Comparison of ENCODE assay signal across 8 cellular contexts in the genomic region with DNA sequence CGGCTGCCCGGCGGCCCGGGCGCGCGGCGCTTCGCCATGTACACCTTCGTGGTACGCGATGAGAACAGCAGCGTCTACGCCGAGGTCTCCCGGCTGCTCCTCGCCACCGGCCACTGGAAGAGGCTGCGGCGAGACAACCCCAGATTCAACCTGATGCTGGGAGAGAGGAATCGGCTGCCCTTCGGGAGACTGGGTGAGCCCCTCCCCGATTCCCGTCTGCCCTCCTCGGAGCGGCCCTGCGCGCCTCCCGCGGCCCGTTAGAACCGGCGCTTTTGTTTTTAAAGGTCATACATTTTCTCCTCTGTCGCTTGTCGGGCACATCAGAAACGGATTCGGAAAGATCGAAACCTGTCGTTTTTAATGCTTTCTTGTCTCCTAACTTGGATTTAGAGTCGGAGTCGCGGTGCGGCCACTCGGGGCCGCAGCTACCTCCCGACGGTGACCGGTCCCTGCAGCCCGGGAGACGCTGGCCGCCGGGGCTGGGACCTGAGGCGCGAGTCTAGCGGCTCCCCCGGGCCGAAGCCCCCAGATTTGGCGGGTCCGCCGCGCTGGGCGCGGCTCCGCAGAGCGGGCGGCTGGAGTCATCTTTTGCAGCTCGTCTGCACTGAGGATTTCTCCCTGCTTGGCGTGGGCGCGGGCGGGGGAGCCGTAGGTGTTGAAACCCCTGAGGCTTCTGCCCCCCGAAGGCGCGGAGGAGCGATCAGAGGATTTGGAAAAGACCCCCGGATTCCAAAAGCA. TPM values are rescaled to one million over a fixed set of nuclear protein-coding genes. Genes with fewer than 3 reads are reported as not detected.
DNase-seq lines count a peak whose midpoint lies in the region; ATAC-seq and TF ChIP-seq lines count a peak whose summit lies in the region.

No MANE protein-coding gene starts in this region.

- no peaks in the 10 kb centered on the region for H3K9me3 ChIP-seq in SJSA1 (replicated peaks)
- no peaks in the 10 kb centered on the region for H3K9me3 ChIP-seq in adrenal gland (replicated peaks in 1 of 3)

- peaks cover 17% of the 10 kb centered on the region for H3K4me1 ChIP-seq in ACC112 (ENCODE audit: control insufficient read depth, insufficient read depth, low read length, unreplicated experiment)
- peaks cover 17% of the 10 kb centered on the region for H3K4me1 ChIP-seq in SJSA1 (replicated peaks)
- H3K4me1 ChIP-seq in adrenal gland (replicated peaks in 1 of 2), result peaks cover 7 to 19% of the 10 kb centered on the region in 2 donors

- 0 to 1% (median 0%) methylated on average over 23 to 77 of the region's 77 CpGs for WGBS in adrenal gland, 4 donors

- H3K36me3 ChIP-seq in ACC112 (ENCODE audit: insufficient read depth, low read length), result no peaks in the 10 kb centered on the region
- peaks cover 39% of the 10 kb centered on the region for H3K36me3 ChIP-seq in SJSA1
- H3K36me3 ChIP-seq in adrenal gland (replicated peaks in 1 of 2), result no peaks in the 10 kb centered on the region

- no peaks in the 10 kb centered on the region for H3K9me3 Mint-ChIP-seq in progenitor cell of endocrine pancreas (ENCODE audit: low read depth)

- intact Hi-C loops in adrenal gland (cut with DNase I), result loop anchor here in 1 of 2 donors (5.0 kb wide), 2 partner anchors 60 to 95 kb away; partner anchors contain the start of gene POLR1B
- intact Hi-C loops in left ventricle myocardium superior (cut with micrococcal nuclease), result loop anchor here (10.0 kb wide), 1 partner anchor 92 kb away; no protein-coding TSS in a partner anchor

- peak overlapping the region; percentile 94 for H3K27ac Mint-ChIP-seq in progenitor cell of endocrine pancreas

- H3K27ac ChIP-seq in ACC112 (ENCODE audit: low read depth, low read length), result peak overlapping the region; percentile 74
- H3K27ac ChIP-seq in SJSA1, result peak overlapping the region; percentile 53
- H3K27ac ChIP-seq in adrenal gland, result peak overlapping the region; percentile 29 to 93 (median 76)

- H3K27me3 ChIP-seq in ACC112 (ENCODE audit: insufficient read depth, low read length) (no peaks in the 10 kb centered on the region), SJSA1 (replicated peaks) (no peaks in the 10 kb centered on the region), adrenal gland (no peaks in the 10 kb centered on the region)

- peak overlapping the region; percentile 73 for H2AFZ ChIP-seq in ACC112 (ENCODE audit: low read length, unreplicated experiment)

- TF ChIP-seq POLR2A in adrenal gland (IDR thresholded peaks at IDR 0.05), result no peak

- peaks cover 4% of the 10 kb centered on the region for H3K36me3 Mint-ChIP-seq in progenitor cell of endocrine pancreas (ENCODE audit: insufficient read depth)

- ATAC-seq in GM18517 (IDR thresholded peaks at IDR 0.05; ENCODE audit: unreplicated experiment), result peak; percentile 28
- ATAC-seq in HG03378 (IDR thresholded peaks at IDR 0.05; ENCODE audit: unreplicated experiment), result peak; percentile 15
- ATAC-seq in left ventricle myocardium superior, result peak; percentile 9
- no peak for ATAC-seq in GM18861 (IDR thresholded peaks at IDR 0.05; ENCODE audit: unreplicated experiment)

- peak overlapping the region; percentile 92 for H3K4me3 Mint-ChIP-seq in progenitor cell of endocrine pancreas (ENCODE audit: low read depth)

- H3K79me2 ChIP-seq in ACC112 (ENCODE audit: control insufficient read depth, insufficient read depth, low read length, unreplicated experiment), result peaks cover 50% of the 10 kb centered on the region

- TF ChIP-seq CTCF in adrenal gland (IDR thresholded peaks at IDR 0.05) (peak in 1 of 6 experiments; percentile 14), progenitor cell of endocrine pancreas (IDR thresholded peaks at IDR 0.05; ENCODE audit: unreplicated experiment) (no peak)

- H3K4me1 Mint-ChIP-seq in progenitor cell of endocrine pancreas (ENCODE audit: low read depth), result peaks cover 20% of the 10 kb centered on the region

- H3K4me3 ChIP-seq in ACC112 (ENCODE audit: low read depth, low read length) (peak overlapping the region; percentile 100), SJSA1 (peak overlapping the region; percentile 92), adrenal gland (peak overlapping the region in 3 of 4 donors; percentile 47 to 95 (median 73))

- DNase-seq in SJSA1 (ENCODE audit: low read depth in 1 of 2, low spot score in 2 of 2) (peak; percentile 53 to 60), adrenal gland (peak; percentile 31 to 64 (median 42)), left ventricle myocardium superior (peak; percentile 60), progenitor cell of endocrine pancreas (ENCODE audit: low spot score, unreplicated experiment) (peak; percentile 30)

- peaks cover 6% of the 10 kb centered on the region for H3K27me3 Mint-ChIP-seq in progenitor cell of endocrine pancreas

RNA-seq across cellular contexts. Expression of gene TTL, which starts 0.5 kb away (rescaled TPM):
- 33.7 and 47.7 TPM in 2 replicates for total RNA-seq in SJSA1 (2014; rRNA removed; shearing (Covaris generic))
- total RNA-seq in adrenal gland (10 to 100 TPM in 7 of 8 donors, 1 to 10 TPM in 1; 6.3 to 24.5 (median 18.1) TPM), left ventricle myocardium superior (44.3 TPM), progenitor cell of endocrine pancreas (35.9 and 37.0 TPM in 2 replicates)
- 10 to 100 TPM in 2 of 3 donors, 1 to 10 TPM in 1; 9.7 to 17.5 (median 13.7) TPM for polyA plus RNA-seq in adrenal gland

RNA-seq across cellular contexts. Expression of gene RGPD8, which starts 49.0 kb away (rescaled TPM):
- 1.4 and 5.5 TPM in 2 replicates for total RNA-seq in SJSA1 (2014; rRNA removed; shearing (Covaris generic))
- total RNA-seq in adrenal gland (10 to 100 TPM in 6 of 8 donors, 1 to 10 TPM in 2; 3.7 to 23.6 (median 12.1) TPM), left ventricle myocardium superior (7.8 TPM), progenitor cell of endocrine pancreas (11.3 and 13.3 TPM in 2 replicates)
- 1 to 10 TPM in 2 of 3 donors, under 1 TPM in 1; 0.44 to 4.8 (median 1.0) TPM for polyA plus RNA-seq in adrenal gland

RNA-seq across cellular contexts. Expression of gene POLR1B, which starts 59.8 kb away (rescaled TPM):
- total RNA-seq in SJSA1 (2014; rRNA removed; shearing (Covaris generic)), result 8.0 and 15.1 TPM in 2 replicates
- total RNA-seq in adrenal gland (10 to 100 TPM; 10.7 to 30.3 (median 20.6) TPM), left ventricle myocardium superior (12.2 TPM), progenitor cell of endocrine pancreas (31.4 and 35.9 TPM in 2 replicates)
- 10 to 100 TPM in 1 of 3 donors, 1 to 10 TPM in 2; 4.2 to 21.6 (median 6.8) TPM for polyA plus RNA-seq in adrenal gland
